Comparison of ENCODE assay signal across 1 cellular context in the genomic region with DNA sequence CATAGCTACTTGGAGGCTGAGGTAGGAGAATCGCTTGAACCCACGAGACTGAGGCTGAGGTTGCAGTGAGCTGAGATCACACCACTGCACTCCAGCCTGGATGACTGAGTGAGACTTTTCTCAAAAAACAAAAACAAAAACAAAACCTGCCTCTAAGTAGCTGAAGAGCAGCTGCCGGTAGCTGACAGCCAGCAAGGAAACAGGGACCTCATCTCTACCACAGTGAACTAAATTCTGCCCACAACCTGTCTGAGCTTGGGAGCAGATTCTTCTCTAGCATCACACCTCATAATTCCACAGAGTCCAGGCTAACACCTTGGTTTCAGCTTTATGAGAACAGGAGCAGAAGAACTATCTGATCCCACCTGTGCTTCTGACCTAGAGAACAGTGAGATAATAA.
TF ChIP-seq lines count a peak whose summit lies in the region.

No MANE protein-coding gene starts in this region.

TF ChIP-seq in GM23338, 12 proteins besides CTCF, POLR2A, EP300 and RAD21 (continued from another document):
- TF ChIP-seq JUNB (IDR thresholded peaks at IDR 0.05; ENCODE audit: unreplicated experiment) (no peak), ZNF331 (CRISPR knock-in tag; IDR thresholded peaks at IDR 0.05; ENCODE audit: low read depth) (no peak)
